ENCODE assay signal across 17 cellular contexts in the genomic region with DNA sequence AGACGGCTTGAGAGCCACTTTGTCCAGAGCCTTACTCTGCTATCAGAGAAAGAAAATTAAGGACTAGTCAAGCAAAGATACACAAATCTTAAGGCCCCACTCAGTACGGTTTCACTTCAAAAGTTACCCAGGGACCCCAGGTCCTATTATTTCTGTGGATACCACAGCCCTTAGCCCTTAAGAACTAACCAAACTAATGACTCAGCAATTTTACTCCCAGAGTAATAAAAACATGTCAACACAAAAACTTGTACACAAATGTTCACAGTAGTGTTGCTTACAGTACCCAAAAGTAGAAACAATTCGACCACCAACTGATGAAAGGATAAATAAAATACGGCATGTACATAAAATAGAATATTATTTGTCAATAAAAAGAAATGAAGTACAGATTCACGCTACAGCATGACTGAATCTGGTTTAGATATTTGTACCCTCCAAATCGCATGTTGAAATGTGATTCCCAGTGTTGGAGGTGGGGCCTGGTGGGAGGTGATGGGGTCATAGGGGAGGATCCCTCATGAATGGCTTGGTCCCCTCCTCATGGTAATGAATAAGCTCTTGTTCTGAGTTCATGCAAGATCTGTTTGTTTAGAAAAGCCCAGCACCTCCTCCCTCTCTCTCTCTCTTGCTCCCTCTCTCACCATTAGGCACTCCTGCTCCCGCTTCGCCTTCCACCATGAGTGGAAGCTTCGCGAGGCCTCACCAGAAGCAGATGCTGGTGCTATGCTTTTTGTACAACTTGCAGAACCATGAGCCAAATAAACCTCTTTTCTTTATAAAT. TPM values are rescaled to one million over a fixed set of nuclear protein-coding genes. Genes with fewer than 3 reads are reported as not detected.
A peak's percentile ranks its signal among the peaks of the same experiment; 100 is the strongest.
DNase-seq lines count a peak whose midpoint lies in the region; ATAC-seq, FAIRE-seq and TF ChIP-seq lines count a peak whose summit lies in the region.
"Had no signal": no experiment of that assay in that cellular context is flagged by ENCODE, and none has a peak within 500 bp of the region (broad histone marks: within the 10 kb centered on the region; RNA-seq: fewer than 3 reads in every experiment).

No MANE protein-coding gene starts in this region.

- H3K4me3 ChIP-seq in HL-60 (replicated peaks; ENCODE audit: insufficient read depth, low read length) (no peak overlapping the region), K562 (no peak overlapping the region)
- H3K4me3 ChIP-seq: prostate gland, upper lobe of right lung had no signal

- TF ChIP-seq EP300 in K562 (IDR thresholded peaks at IDR 0.05; ENCODE audit: low read length): no peak

- POLR2A ChIA-PET in K562 (lab: Yijun Ruan, JAX): no interaction called here

- no peak for TF ChIP-seq POLR2A in K562 (conservative IDR thresholded peaks at IDR 0.05)

- in situ Hi-C loops in K562 (cut with MboI): no loop called here

- peaks cover 49% of the 10 kb centered on the region; the same call in 2 of the 3 replicates for H3K36me3 ChIP-seq in K562 (ENCODE audit: control insufficient read depth, insufficient read depth, low read length)

- no peaks in the 10 kb centered on the region for H3K9me3 ChIP-seq in K562 (replicated peaks; ENCODE audit: control insufficient read depth, insufficient read depth, low read depth, low read length)
- H3K9me3 ChIP-seq: prostate gland, upper lobe of right lung had no signal

- FAIRE-seq in K562 (lab: Jason Lieb, UNC): no peak
- FAIRE-seq: RCC 7860 had no signal

- ATAC-seq in K562 (no peak), GM21528 (IDR thresholded peaks at IDR 0.05; ENCODE audit: low FRiP score, unreplicated experiment) (no peak)
- no peak for ATAC-seq in stimulated activated effector memory CD8-positive, alpha-beta T cell treated with anti-CD3 and anti-CD28 coated beads, Interleukin-12 subunit alpha, Interleukin-12 subunit beta, amount 100 ng/mL, for 72 hours
- ATAC-seq: left cardiac atrium; stimulated activated naive B cell treated with anti-CD40 and anti-IgM and Interleukin-4, amounts not matched to agents 10 μg/mL and 1 μg/mL and 100 μg/mL, for 72 hours; upper lobe of right lung had no signal

- no peak overlapping the region for H3K9ac ChIP-seq in K562 (ENCODE audit: insufficient read depth in 1 of 2, low read depth in 2 of 2, low read length in 2 of 2)

- H3K9me1 ChIP-seq in K562 (ENCODE audit: control insufficient read depth, insufficient read depth, low read length): no peaks in the 10 kb centered on the region

- DNase-seq in HL-60 (ENCODE audit: low read depth in 1 of 2, low spot score in 1 of 2) (no peak), K562 (ENCODE audit: extremely low read depth in 1 of 4, low spot score in 3 of 4) (no peak), medulla oblongata (ENCODE audit: extremely low spot score) (peak; percentile 78), GM19240 (ENCODE audit: insufficient read length, low spot score) (no peak), CD1c-positive myeloid dendritic cell (ENCODE audit: extremely low spot score) (no peak)
- no peak for DNase-seq in stimulated activated effector memory CD8-positive, alpha-beta T cell treated with anti-CD3 and anti-CD28 coated beads, Interleukin-12 subunit alpha, Interleukin-12 subunit beta, amount 100 ng/mL, for 72 hours (ENCODE audit: low spot score in 2 of 2)
- no peak for DNase-seq in activated naive CD4-positive, alpha-beta T cell treated with Interleukin-2 at 50 U/mL for 16 hours
- DNase-seq: activated CD4-positive, alpha-beta T cell treated with anti-CD3 and anti-CD28 coated beads, Interleukin-2, amount 10 ng/mL, durations not matched to agents 7 days and 5 days; activated T-cell treated with anti-CD3 and anti-CD28 coated beads, Interleukin-2, amount 50 U/mL, for 48 hours; HCEC 1CT; left cardiac atrium; NCI-H748 treated with DMSO at 0.1 percent for 48 hours; stimulated activated naive B cell treated with anti-CD40 and anti-IgM and Interleukin-4, amounts not matched to agents 10 μg/mL and 1 μg/mL and 100 μg/mL, for 72 hours; upper lobe of right lung had no signal

- H3K36me3 Mint-ChIP-seq in stimulated activated effector memory CD8-positive, alpha-beta T cell treated with anti-CD3 and anti-CD28 coated beads, Interleukin-12 subunit alpha, Interleukin-12 subunit beta, amount 100 ng/mL, for 72 hours: peaks cover 85% of the 10 kb centered on the region

- intact Hi-C loops in K562 (cut with micrococcal nuclease): no loop called here

- no peak overlapping the region for H2AFZ ChIP-seq in K562 (ENCODE audit: low read depth, low read length)

- H3K27ac Mint-ChIP-seq in stimulated activated effector memory CD8-positive, alpha-beta T cell treated with anti-CD3 and anti-CD28 coated beads, Interleukin-12 subunit alpha, Interleukin-12 subunit beta, amount 100 ng/mL, for 72 hours: peak overlapping the region; percentile 60
- H3K27ac Mint-ChIP-seq: activated CD4-positive, alpha-beta T cell treated with anti-CD3 and anti-CD28 coated beads, Interleukin-2, amount 10 ng/mL, durations not matched to agents 7 days and 5 days; stimulated activated naive B cell treated with anti-CD40 and anti-IgM and Interleukin-4, amounts not matched to agents 10 μg/mL and 1 μg/mL and 100 μg/mL, for 72 hours had no signal

- 0 out of 2 replicates have a peak overlapping the region, but pooled peaks have one; percentile 11 for H3K27ac ChIP-seq in HL-60 (replicated peaks)
- H3K27ac ChIP-seq in K562 (ENCODE audit: extremely low read depth, low read depth, low read length): no peak overlapping the region
- H3K27ac ChIP-seq: prostate gland, upper lobe of right lung had no signal

- H3K4me2 ChIP-seq in K562 (ENCODE audit: insufficient read depth, low read length): no peak overlapping the region

- no peak overlapping the region for H3K4me3 Mint-ChIP-seq in stimulated activated effector memory CD8-positive, alpha-beta T cell treated with anti-CD3 and anti-CD28 coated beads, Interleukin-12 subunit alpha, Interleukin-12 subunit beta, amount 100 ng/mL, for 72 hours
- H3K4me3 Mint-ChIP-seq: activated CD4-positive, alpha-beta T cell treated with anti-CD3 and anti-CD28 coated beads, Interleukin-2, amount 10 ng/mL, durations not matched to agents 7 days and 5 days; stimulated activated naive B cell treated with anti-CD40 and anti-IgM and Interleukin-4, amounts not matched to agents 10 μg/mL and 1 μg/mL and 100 μg/mL, for 72 hours had no signal

- BruUV-seq in K562 (replicated peaks; lab: Mats Ljungman, UMichigan): no TSS peak

- no peaks in the 10 kb centered on the region for H4K20me1 ChIP-seq in K562 (replicated peaks; ENCODE audit: control insufficient read depth, insufficient read depth, low read length)

- CTCF ChIA-PET in K562 (lab: Yijun Ruan, JAX; ENCODE audit: low intra/inter-chr PET ratio): no interaction called here

- TF ChIP-seq CTCF in HL-60 (IDR thresholded peaks at IDR 0.05; ENCODE audit: insufficient read depth, low read length) (no peak), K562 (IDR thresholded peaks at IDR 0.05 in 2 of 3, conservative IDR thresholded peaks at IDR 0.05 in 1 of 3; ENCODE audit: insufficient read depth in 2 of 3, low read depth in 1 of 3, low read length in 3 of 3) (no peak)

- TF ChIP-seq RAD21 in K562 (CRISPR knock-in tag; conservative IDR thresholded peaks at IDR 0.05 in 1 of 2, IDR thresholded peaks at IDR 0.05 in 1 of 2): no peak

- H3K27me3 ChIP-seq in HL-60 (ENCODE audit: insufficient read depth, poor library complexity, severe bottlenecking) (no peaks in the 10 kb centered on the region), K562 (ENCODE audit: control insufficient read depth in 2 of 2, insufficient read depth in 2 of 2, low read length in 2 of 2) (no peaks in the 10 kb centered on the region)
- H3K27me3 ChIP-seq: upper lobe of right lung had no signal

- no peaks in the 10 kb centered on the region for H3K9me3 Mint-ChIP-seq in stimulated activated effector memory CD8-positive, alpha-beta T cell treated with anti-CD3 and anti-CD28 coated beads, Interleukin-12 subunit alpha, Interleukin-12 subunit beta, amount 100 ng/mL, for 72 hours
- H3K9me3 Mint-ChIP-seq: activated CD4-positive, alpha-beta T cell treated with anti-CD3 and anti-CD28 coated beads, Interleukin-2, amount 10 ng/mL, durations not matched to agents 7 days and 5 days; stimulated activated naive B cell treated with anti-CD40 and anti-IgM and Interleukin-4, amounts not matched to agents 10 μg/mL and 1 μg/mL and 100 μg/mL, for 72 hours had no signal

- WGBS in K562 (ENCODE audit: insufficient coverage, low coverage, missing lambda C conversion rate): 87% methylated on average over 9 of the region's 10 CpGs

- H3K4me1 ChIP-seq in K562 (replicated peaks in 1 of 2; ENCODE audit: control insufficient read depth in 2 of 2, insufficient read depth in 2 of 2, low read length in 2 of 2): peaks cover 0 to 15% of the 10 kb centered on the region in 2 experiments; a peak in 2 of 5 replicates
- H3K4me1 ChIP-seq: prostate gland, upper lobe of right lung had no signal

- H3K79me2 ChIP-seq in K562 (ENCODE audit: control insufficient read depth, insufficient read depth, low read length): no peaks in the 10 kb centered on the region

- no peaks in the 10 kb centered on the region for H3K4me1 Mint-ChIP-seq in stimulated activated effector memory CD8-positive, alpha-beta T cell treated with anti-CD3 and anti-CD28 coated beads, Interleukin-12 subunit alpha, Interleukin-12 subunit beta, amount 100 ng/mL, for 72 hours

RNA-seq across cellular contexts. Expression of gene AREL1, which starts 30.5 kb away (rescaled TPM):
- 77.5 and 98.7 TPM in 2 replicates for total RNA-seq in K562 (2011; cell fraction: chromatin; rRNA removed; ENCODE audit: low replicate concordance)
- 64.5 and 65.9 TPM in 2 replicates for total RNA-seq in K562 (2011; cell fraction: nucleolus; rRNA removed)
- total RNA-seq in K562 (2011; cell fraction: nucleoplasm; rRNA removed): 61.2 and 62.1 TPM in 2 replicates
- total RNA-seq in K562 (2014; rRNA removed): 12.6 and 17.8 TPM in 2 replicates
- 16.3 and 16.6 TPM in 2 replicates for total RNA-seq in K562 (2014; rRNA removed; fragmentation: Illumina TruSeq; extraction: Trizol)
- total RNA-seq in K562 (2015; rRNA removed; fragmentation: Illumina TruSeq; extraction: Trizol): 16.7 and 17.5 TPM in 2 replicates
- total RNA-seq in K562 (2021): 24.3 and 24.8 TPM in 2 replicates
- polyA plus RNA-seq in K562 (2011; rRNA removed): 24.0 and 25.7 TPM in 2 replicates
- 45.7 and 48.9 TPM in 2 replicates for polyA plus RNA-seq in K562 (2011; cell fraction: cytosol; rRNA removed)
- 91.0 and 95.3 TPM in 2 replicates for polyA plus RNA-seq in K562 (2011; cell fraction: nucleus; rRNA removed)
- 10.5 and 13.1 TPM in 2 replicates for polyA plus RNA-seq in K562 (2012)
- polyA plus RNA-seq in K562 (2014; fragmentation: Illumina TruSeq; extraction: Trizol): 17.5 and 21.4 TPM in 2 replicates
- polyA plus RNA-seq in K562 (2014; fragmentation: Nextera tagmentation; extraction: Ambion mirVana): 1 to 10 TPM; 6.0 to 7.6 TPM
- polyA plus RNA-seq in K562 (2014; rRNA removed): 13.1 and 16.5 TPM in 2 replicates
- polyA minus RNA-seq in K562 (2011; rRNA and poly(A)+ RNA removed): 44.6 and 58.7 TPM in 2 replicates
- polyA minus RNA-seq in K562 (2011; cell fraction: cytosol; rRNA and poly(A)+ RNA removed): 20.4 and 28.2 TPM in 2 replicates
- polyA minus RNA-seq in K562 (2011; cell fraction: nucleus; rRNA and poly(A)+ RNA removed): 33.8 and 49.7 TPM in 2 replicates

RNA-seq across cellular contexts. Expression of gene FCF1, which starts 30.6 kb away (rescaled TPM):
- total RNA-seq in K562 (2011; cell fraction: chromatin; rRNA removed; ENCODE audit: low replicate concordance): 10.5 and 29.2 TPM in 2 replicates
- total RNA-seq in K562 (2011; cell fraction: nucleolus; rRNA removed): 5.3 and 7.0 TPM in 2 replicates
- total RNA-seq in K562 (2011; cell fraction: nucleoplasm; rRNA removed): 11.1 and 12.1 TPM in 2 replicates
- total RNA-seq in K562 (2014; rRNA removed) (23.4 and 25.0 TPM in 2 replicates), K562 (2014; rRNA removed; fragmentation: Illumina TruSeq; extraction: Trizol) (53.7 and 67.3 TPM in 2 replicates), K562 (2015; rRNA removed; fragmentation: Illumina TruSeq; extraction: Trizol) (40.0 and 40.4 TPM in 2 replicates), K562 (2021) (43.3 and 46.1 TPM in 2 replicates)
- polyA plus RNA-seq in K562 (2011; rRNA removed) (55.6 and 75.1 TPM in 2 replicates), K562 (2014; fragmentation: Illumina TruSeq; extraction: Trizol) (91.9 and 98.3 TPM in 2 replicates), K562 (2014; fragmentation: Nextera tagmentation; extraction: Ambion mirVana) (10 to 100 TPM in 1 of 2 experiments, 1 to 10 TPM in 1; 6.8 to 18.6 TPM), K562 (2014; rRNA removed) (38.3 and 40.9 TPM in 2 replicates)
- polyA plus RNA-seq in K562 (2011; cell fraction: cytosol; rRNA removed): 17.6 and 40.1 TPM in 2 replicates
- 8.5 and 14.9 TPM in 2 replicates for polyA plus RNA-seq in K562 (2011; cell fraction: nucleus; rRNA removed)
- 36.6 and 43.6 TPM in 2 replicates for polyA plus RNA-seq in K562 (2012)
- polyA minus RNA-seq in K562 (2011; rRNA and poly(A)+ RNA removed): 123 and 136 TPM in 2 replicates
- polyA minus RNA-seq in K562 (2011; cell fraction: cytosol; rRNA and poly(A)+ RNA removed): 17.6 and 31.4 TPM in 2 replicates
- 6.5 and 11.8 TPM in 2 replicates for polyA minus RNA-seq in K562 (2011; cell fraction: nucleus; rRNA and poly(A)+ RNA removed)
